Comparison of ENCODE assay signal across 27 cellular contexts in the genomic region with DNA sequence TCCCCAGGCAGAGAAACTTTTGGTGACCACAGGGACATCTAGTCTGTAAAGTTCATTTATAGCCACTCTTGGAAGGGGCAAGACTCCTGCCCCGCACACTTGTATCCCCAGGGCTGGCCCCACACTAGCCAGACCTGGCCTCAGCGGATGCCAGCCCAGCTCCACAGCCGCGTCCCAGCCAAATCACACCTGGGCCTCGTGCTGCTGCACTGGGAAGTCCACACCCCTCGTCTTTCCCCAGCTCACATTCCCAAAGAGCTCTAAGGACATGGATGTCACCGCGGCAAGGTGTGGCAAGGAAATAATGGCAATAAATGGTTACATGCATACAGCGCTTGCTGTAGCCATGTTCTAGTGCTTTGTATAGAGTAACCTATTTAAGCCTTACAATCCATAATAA. TPM values are rescaled to one million over a fixed set of nuclear protein-coding genes. Genes with fewer than 3 reads are reported as not detected.
"Had no signal": no experiment of that assay in that cellular context is flagged by ENCODE, and none has a peak within 500 bp of the region (broad histone marks: within the 10 kb centered on the region; RNA-seq: fewer than 3 reads in every experiment).

No MANE protein-coding gene starts in this region.

- DNase-seq: activated B cell treated with CpG ODN at 0.5 μM for 24 hours; activated CD4-positive, alpha-beta T cell treated with anti-CD3 and anti-CD28 coated beads for 1 hour; activated CD4-positive, alpha-beta T cell treated with anti-CD3 and anti-CD28 coated beads, Interleukin-2, amount 10 ng/mL, durations not matched to agents 24 days and 14 days; activated CD4-positive, alpha-beta T cell treated with anti-CD3 and anti-CD28 coated beads, Interleukin-2, amount 50 U/mL, for 48 hours; activated CD8-positive, alpha-beta memory T cell treated with anti-CD3 and anti-CD28 coated beads for 24 hours; activated effector memory CD4-positive, alpha-beta T cell treated with anti-CD3 and anti-CD28 coated beads, Interleukin-2, amount 50 U/mL, for 16 hours; activated naive CD4-positive, alpha-beta T cell treated with Interleukin-2 at 50 U/mL for 16 hours; activated naive CD8-positive, alpha-beta T cell treated with anti-CD3 and anti-CD28 coated beads, Interleukin-2, amount 50 U/mL, for 24 hours; activated T-cell treated with anti-CD3 and anti-CD28 coated beads, Interleukin-2, amount 50 U/mL, for 4 hours; amniotic stem cell; body of pancreas; MG63; NCI-H1105; NCI-H1436; NCI-H1694 treated with DMSO at 0.1 percent for 48 hours; NCI-H2029 treated with DMSO at 0.1 percent for 48 hours; NCI-H345; NCI-H510A; NCI-H69; NK-92 treated with Interleukin-12 subunit alpha and Interleukin-12 subunit beta, amount 100 ng/mL, for 24 hours; OCI-M1; RPMI8226; SHP77 had no signal

- H3K4me1 ChIP-seq: ascending aorta had no signal

- ATAC-seq: activated naive CD4-positive, alpha-beta T cell treated with anti-CD3 and anti-CD28 coated beads, Interleukin-2, amount 50 U/mL, for 72 hours; activated naive CD8-positive, alpha-beta T cell treated with anti-CD3 and anti-CD28 coated beads, Interleukin-2, amount 50 U/mL, for 24 hours; activated T-cell treated with anti-CD3 and anti-CD28 coated beads, Interleukin-2, amount 50 U/mL, for 4 hours; body of pancreas; Panc1 had no signal

- H3K4me3 ChIP-seq: ascending aorta, body of pancreas, MG63 had no signal

- H3K27me3 ChIP-seq: ascending aorta, body of pancreas, MG63 had no signal

- H3K9me3 ChIP-seq: ascending aorta, body of pancreas, MG63 had no signal

- H3K27ac ChIP-seq: ascending aorta had no signal

- H3K36me3 ChIP-seq: ascending aorta, MG63 had no signal

RNA-seq across cellular contexts. Expression of gene IP6K3, which starts 8.6 kb away (rescaled TPM):
- total RNA-seq: activated B cell treated with CpG ODN at 0.5 μM for 24 hours; activated CD4-positive, alpha-beta T cell treated with anti-CD3 and anti-CD28 coated beads, Interleukin-2, amount 10 ng/mL, durations not matched to agents 24 days and 14 days; activated naive CD4-positive, alpha-beta T cell treated with anti-CD3 and anti-CD28 coated beads, Interleukin-2, amount 50 U/mL, for 72 hours; activated T-cell treated with anti-CD3 and anti-CD28 coated beads, Interleukin-2, amount 50 U/mL, for 4 hours; ascending aorta; body of pancreas; SK-MEL-5 had no signal
